In genomic region chr2:112794131-112794733, GRCh38 we compare ENCODE assay signal across 8 cellular contexts. TPM values are rescaled to one million over a fixed set of nuclear protein-coding genes. Genes with fewer than 3 reads are reported as not detected.
DNase-seq lines count a peak whose midpoint lies in the region; TF ChIP-seq lines count a peak whose summit lies in the region.

No MANE protein-coding gene starts in this region.

- intact Hi-C loops in spleen (cut with DNase I; ENCODE audit: low total_unique reads) (no loop called here), ovary (cut with DNase I) (no loop called here)

- peak overlapping the region in 7 of 8 donors; percentile 0 to 87 (median 70) for H3K27ac ChIP-seq in spleen
- no peak overlapping the region for H3K27ac ChIP-seq in ovary

- H3K4me1 ChIP-seq in spleen (peaks cover 3 to 34% (median 13%) of the 10 kb centered on the region in 6 donors), ovary (ENCODE audit: insufficient read depth) (no peaks in the 10 kb centered on the region)

- peaks cover 22% of the 10 kb centered on the region for H3K36me3 Mint-ChIP-seq in HFFc6 (ENCODE audit: low read depth)

- TF ChIP-seq POLR2A in spleen (IDR thresholded peaks at IDR 0.05) = no peak
- no peak for TF ChIP-seq POLR2A in ovary (IDR thresholded peaks at IDR 0.05)

- TF ChIP-seq EP300 in ovary (IDR thresholded peaks at IDR 0.05) = no peak

- H3K4me3 ChIP-seq in GM12864 (ENCODE audit: low read depth, low read length) = no peak overlapping the region
- H3K4me3 ChIP-seq in fibroblast of the aortic adventitia (ENCODE audit: low read depth, low read length) = no peak overlapping the region
- peak overlapping the region in 1 of 8 donors; percentile 37 for H3K4me3 ChIP-seq in spleen
- no peak overlapping the region for H3K4me3 ChIP-seq in ovary

- H3K27me3 Mint-ChIP-seq in HFFc6 (ENCODE audit: insufficient read depth) = peaks cover 4% of the 10 kb centered on the region; the same call in 1 of the 2 replicates

- H3K27me3 ChIP-seq in spleen (replicated peaks in 1 of 7) (no peaks in the 10 kb centered on the region), ovary (no peaks in the 10 kb centered on the region)

- DNase-seq in GM12864 (ENCODE audit: low read depth) (peak; percentile 77), HFFc6 (peak; percentile 82), SIG-M5 treated with dmso at 0.1 percent for 504 hours (lab: John Stamatoyannopoulos, UW; ENCODE audit: unreplicated experiment) (peak; percentile 95), fibroblast of the aortic adventitia (ENCODE audit: low read depth) (peak; percentile 98), spleen (no peak), ovary (no peak), DMS79 (lab: John Stamatoyannopoulos, UW) (no peak), hippocampal formation (lab: John Stamatoyannopoulos, UW) (no peak)

- peaks cover 38% of the 10 kb centered on the region for H3K4me1 Mint-ChIP-seq in HFFc6 (ENCODE audit: low read depth)

- H3K36me3 ChIP-seq in spleen = no peaks in the 10 kb centered on the region
- H3K36me3 ChIP-seq in ovary = no peaks in the 10 kb centered on the region

- peak overlapping the region; percentile 20; the same call in 1 of the 2 replicates for H3K4me3 Mint-ChIP-seq in HFFc6

- peaks cover 11% of the 10 kb centered on the region for H3K9me3 Mint-ChIP-seq in HFFc6

- TF ChIP-seq CTCF in GM12864 (IDR thresholded peaks at IDR 0.05; ENCODE audit: low read depth, low read length, missing control alignments) = no peak
- TF ChIP-seq CTCF in HFFc6 (IDR thresholded peaks at IDR 0.05) = no peak
- no peak for TF ChIP-seq CTCF in fibroblast of the aortic adventitia (IDR thresholded peaks at IDR 0.05; ENCODE audit: insufficient read depth, low read length)
- TF ChIP-seq CTCF in spleen (IDR thresholded peaks at IDR 0.05 in 8 of 11, conservative IDR thresholded peaks at IDR 0.05 in 3 of 11) = no peak
- TF ChIP-seq CTCF in ovary (IDR thresholded peaks at IDR 0.05) = no peak

- WGBS in spleen, 5 donors = 33 to 62% (median 43%) methylated on average over 5 of the region's 5 CpGs
- WGBS in ovary, 3 donors = 53 to 63% (median 56%) methylated on average over 5 of the region's 5 CpGs

- no peaks in the 10 kb centered on the region for H3K9me3 ChIP-seq in spleen
- no peaks in the 10 kb centered on the region for H3K9me3 ChIP-seq in ovary

- H3K27ac Mint-ChIP-seq in HFFc6 = peak overlapping the region; percentile 85

RNA-seq across cellular contexts. Expression of gene IL1A, which starts 9.9 kb away (rescaled TPM):
- total RNA-seq in HFFc6 (2021; fragmentation: NEBNext Ultra II Directional; extraction: Animal tissue kit (Norgen Biotek cat#: 25700)) = under 1 TPM in 1 of 6 experiments, not detected in 5; 0.07 TPM
- total RNA-seq in fibroblast of the aortic adventitia (ENCODE audit: low replicate concordance) = 0.90 TPM in 1 of 2 replicates, not detected in the other
- under 1 TPM in 5 of 7 donors, not detected in 2; 0.22 to 0.98 (median 0.70) TPM for total RNA-seq in spleen
- polyA plus RNA-seq in spleen = 1 to 10 TPM in 1 of 3 donors, under 1 TPM in 2; 0.21 to 1.6 (median 0.67) TPM
- total RNA-seq in ovary = under 1 TPM in 4 of 7 donors, not detected in 3; 0.10 to 0.69 (median 0.20) TPM
- under 1 TPM in 1 of 2 donors, not detected in 1; 0.07 TPM for polyA plus RNA-seq in ovary

RNA-seq across cellular contexts. Expression of gene CKAP2L, which starts 29.8 kb away (rescaled TPM):
- total RNA-seq in HFFc6 (2021; fragmentation: NEBNext Ultra II Directional; extraction: Animal tissue kit (Norgen Biotek cat#: 25700)) = 10 to 100 TPM; 10.6 to 35.7 (median 30.2) TPM
- total RNA-seq in fibroblast of the aortic adventitia (ENCODE audit: low replicate concordance) = 2.7 and 26.4 TPM in 2 replicates
- 1 to 10 TPM in 6 of 7 donors, under 1 TPM in 1; 0.55 to 3.5 (median 2.1) TPM for total RNA-seq in spleen
- polyA plus RNA-seq in spleen = 1 to 10 TPM in 1 of 3 donors, under 1 TPM in 2; 0.20 to 1.3 (median 0.83) TPM
- 1 to 10 TPM in 1 of 7 donors, under 1 TPM in 3, not detected in 3; 0.11 to 1.4 (median 0.14) TPM for total RNA-seq in ovary
- polyA plus RNA-seq in ovary = 1 to 10 TPM in 1 of 2 donors, under 1 TPM in 1; 0.15 to 1.3 TPM

RNA-seq across cellular contexts. Expression of gene IL1B, which starts 42.3 kb away (rescaled TPM):
- 1 to 10 TPM; 1.3 to 7.7 (median 6.0) TPM for total RNA-seq in HFFc6 (2021; fragmentation: NEBNext Ultra II Directional; extraction: Animal tissue kit (Norgen Biotek cat#: 25700))
- total RNA-seq in fibroblast of the aortic adventitia (ENCODE audit: low replicate concordance) (2.4 TPM in 1 of 2 replicates, not detected in the other), spleen (10 to 100 TPM in 6 of 7 donors, 1 to 10 TPM in 1; 6.9 to 81.9 (median 16.1) TPM), ovary (1 to 10 TPM in 6 of 7 donors, not detected in 1; 1.5 to 5.2 (median 2.3) TPM)
- polyA plus RNA-seq in spleen (1 to 10 TPM; 3.4 to 5.4 (median 5.1) TPM), ovary (1 to 10 TPM in 1 of 2 donors, under 1 TPM in 1; 0.39 to 2.7 TPM)

Comparison
In these comparisons a context has a peak if more than half of its experiments do, and no peak if none do; other contexts are left out.
1. DNase-seq: peak in GM12864 (single experiment), HFFc6 (single experiment), SIG-M5 treated with dmso at 0.1 percent for 504 hours (single experiment) and fibroblast of the aortic adventitia (single experiment); none in spleen (single experiment), ovary (0 of 5), DMS79 (single experiment) and hippocampal formation (0 of 2).
2. H3K27ac ChIP-seq: peak in spleen (7 of 8); none in ovary (0 of 2).